Comparison of ENCODE assay signal across 9 cellular contexts in genomic region chr9:73131376-73131775, GRCh38. TPM values are rescaled to one million over a fixed set of nuclear protein-coding genes. Genes with fewer than 3 reads are reported as not detected.
DNase-seq lines count a peak whose midpoint lies in the region; ATAC-seq lines count a peak whose summit lies in the region.
"Had no signal": no experiment of that assay in that cellular context is flagged by ENCODE, and none has a peak within 500 bp of the region (broad histone marks: within the 10 kb centered on the region; RNA-seq: fewer than 3 reads in every experiment).

No MANE protein-coding gene starts in this region.

- peak overlapping the region; percentile 94 for H3K4me2 ChIP-seq in GM23248 (ENCODE audit: unreplicated experiment)
- H3K4me2 ChIP-seq in skeletal muscle satellite cell (ENCODE audit: low read length): peak overlapping the region; percentile 84

- H4K20me1 ChIP-seq in GM23248 (ENCODE audit: insufficient read depth): no peaks in the 10 kb centered on the region

- no peaks in the 10 kb centered on the region for H3K27me3 ChIP-seq in GM23248 (replicated peaks; ENCODE audit: insufficient read depth)
- no peaks in the 10 kb centered on the region for H3K27me3 ChIP-seq in SJSA1 (replicated peaks)
- H3K27me3 ChIP-seq in skeletal muscle satellite cell (ENCODE audit: control insufficient read depth, insufficient read depth, low read length): no peaks in the 10 kb centered on the region

- ATAC-seq in GM19463 (IDR thresholded peaks at IDR 0.05; ENCODE audit: unreplicated experiment): no peak

- H2AFZ ChIP-seq in GM23248: peak overlapping the region; percentile 85

- H3K9ac ChIP-seq in GM23248 (peak overlapping the region; percentile 88), skeletal muscle satellite cell (ENCODE audit: low read depth, low read length) (peak overlapping the region; percentile 81)

- H3K9me2 ChIP-seq in GM23248 (ENCODE audit: insufficient read depth): no peaks in the 10 kb centered on the region

- no peaks in the 10 kb centered on the region for H3K79me2 ChIP-seq in GM23248 (ENCODE audit: insufficient read depth)

- H3K4me3 ChIP-seq in GM23248: peak overlapping the region; percentile 85
- H3K4me3 ChIP-seq in SJSA1: no peak overlapping the region; the same call in 1 of the 2 replicates
- H3K4me3 ChIP-seq in skeletal muscle satellite cell (ENCODE audit: low read length): peak overlapping the region; percentile 73

- H3F3A ChIP-seq in GM23248 (ENCODE audit: insufficient read depth): peaks cover 34% of the 10 kb centered on the region

- H3K27ac ChIP-seq in GM23248 (peak overlapping the region; percentile 90), SJSA1 (peak overlapping the region; percentile 94), epithelial cell of prostate (peak overlapping the region; percentile 96)

- H3K9me3 ChIP-seq in GM23248 (ENCODE audit: low read depth) (no peaks in the 10 kb centered on the region), SJSA1 (replicated peaks) (no peaks in the 10 kb centered on the region), skeletal muscle satellite cell (replicated peaks; ENCODE audit: low read length) (no peaks in the 10 kb centered on the region)

- in situ Hi-C loops in GM23248 (cut with MboI): no loop called here

- DNase-seq in GM23248 (peak; percentile 56), SJSA1 (ENCODE audit: low read depth in 1 of 2, low spot score in 2 of 2) (peak in 1 of 2 experiments; percentile 19), epithelial cell of prostate (ENCODE audit: low read depth, low spot score) (no peak), NOMO-1 treated with dmso at 0.1 percent for 144 hours (lab: John Stamatoyannopoulos, UW; ENCODE audit: unreplicated experiment) (no peak), DMS153 treated with DMSO at 0.1 percent for 48 hours (lab: John Stamatoyannopoulos, UW; ENCODE audit: unreplicated experiment) (no peak), germinal center (ENCODE audit: low spot score) (no peak)
- DNase-seq: NCI-H1105 treated with DMSO at 0.1 percent for 48 hours had no signal

- WGBS in GM23248 (ENCODE audit: low coverage in 1 of 2, low lambda C conversion rate in 2 of 2, missing lambda C conversion rate in 2 of 2), 2 experiments: 0 to 4% methylated on average over 1 of the region's 1 CpG

- H3K4me1 ChIP-seq in GM23248 (ENCODE audit: insufficient read depth) (peaks cover 35% of the 10 kb centered on the region), SJSA1 (replicated peaks) (peaks cover 15% of the 10 kb centered on the region), skeletal muscle satellite cell (ENCODE audit: control insufficient read depth, insufficient read depth, low read length) (peaks cover 21% of the 10 kb centered on the region)

- no peaks in the 10 kb centered on the region for H3K36me3 ChIP-seq in GM23248 (ENCODE audit: low read depth)
- no peaks in the 10 kb centered on the region for H3K36me3 ChIP-seq in SJSA1
- no peaks in the 10 kb centered on the region for H3K36me3 ChIP-seq in skeletal muscle satellite cell (ENCODE audit: insufficient read depth, low read length)

RNA-seq across cellular contexts. Expression of gene ANXA1, which starts 20.3 kb away (rescaled TPM):
- 986 and 1,002 TPM in 2 replicates for total RNA-seq in GM23248 (2014; rRNA removed; shearing (Covaris generic))
- polyA plus RNA-seq in GM23248 (2016; fragmentation: Nextera tagmentation; extraction: Ambion mirVana): 1,010 and 1,013 TPM in 2 replicates
- 848 and 934 TPM in 2 replicates for total RNA-seq in SJSA1 (2014; rRNA removed; shearing (Covaris generic))
- 997 and 1,049 TPM in 2 replicates for total RNA-seq in skeletal muscle satellite cell (2012; rRNA removed)
